In the genomic region with DNA sequence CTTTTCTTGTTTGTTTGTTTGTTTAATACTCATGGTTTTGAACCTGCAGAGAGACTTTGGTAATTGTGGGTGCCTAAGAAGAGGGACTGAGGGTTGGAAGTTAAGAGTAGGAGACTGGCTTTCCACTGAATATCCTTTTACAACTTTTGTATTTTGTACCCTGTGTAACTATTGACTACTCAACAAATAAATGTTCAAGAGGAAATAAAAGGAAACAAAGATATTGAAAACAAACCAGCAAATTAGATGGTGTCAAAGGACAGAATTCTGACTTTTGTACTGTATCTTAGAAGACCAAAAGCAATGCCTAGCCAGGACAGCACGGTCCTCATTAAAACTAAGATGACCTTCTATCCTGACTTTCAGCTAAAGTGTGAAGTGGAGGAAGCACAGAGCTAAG, we compare ENCODE assay signal across 21 cellular contexts.
"Had no signal": no experiment of that assay in that cellular context is flagged by ENCODE, and none has a peak within 500 bp of the region (broad histone marks: within the 10 kb centered on the region; RNA-seq: fewer than 3 reads in every experiment).

No MANE protein-coding gene starts in this region.

- ATAC-seq: esophagus mucosa; gastroesophageal sphincter; left lobe of liver; lower lobe of right lung; natural killer cell treated with Interleukin-12 subunit alpha and Interleukin-12 subunit beta and Interleukin-15 and Interleukin-18, amount 100 ng/mL, for 72 hours; right cardiac atrium had no signal

- H3K4me1 ChIP-seq: gastroesophageal sphincter, lower lobe of right lung, upper lobe of left lung, uterus had no signal

- DNase-seq: dorsolateral prefrontal cortex; effector CD8-positive, alpha-beta T cell; glutamatergic neuron; lower lobe of right lung; nucleus accumbens; ovary; right cardiac atrium; stimulated activated CD4-positive, alpha-beta T cell treated with anti-CD3 and anti-CD28 coated beads, Interleukin-2, amount 100 ng/mL, for 48 hours; stimulated activated naive CD4-positive, alpha-beta T cell treated with Interleukin-2 at 50 U/mL for 16 hours; upper lobe of left lung; uterus had no signal

- H3K27me3 ChIP-seq: dorsolateral prefrontal cortex, gastroesophageal sphincter, neural progenitor cell, ovary, upper lobe of left lung, uterus had no signal

- H3K9me3 ChIP-seq: gastroesophageal sphincter, lower lobe of right lung, ovary, upper lobe of left lung, uterus had no signal

- H3K9me3 Mint-ChIP-seq: natural killer cell treated with Interleukin-12 subunit alpha and Interleukin-12 subunit beta and Interleukin-15 and Interleukin-18, amount 100 ng/mL, for 72 hours had no signal

- H3K36me3 ChIP-seq: gastroesophageal sphincter, lower lobe of right lung, neural progenitor cell, ovary, upper lobe of left lung, uterus had no signal

- H2AFZ ChIP-seq: neural progenitor cell had no signal

- H3K4me3 Mint-ChIP-seq: memory B cell; mesothelial cell of epicardium; natural killer cell treated with Interleukin-12 subunit alpha and Interleukin-12 subunit beta and Interleukin-15 and Interleukin-18, amount 100 ng/mL, for 72 hours; neural progenitor cell had no signal

- H3K4me3 ChIP-seq: coronary artery, dorsolateral prefrontal cortex, gastroesophageal sphincter, lower lobe of right lung, neural progenitor cell, ovary, smooth muscle cell, upper lobe of left lung, uterus had no signal

- H3K27ac ChIP-seq: coronary artery, gastroesophageal sphincter, lower lobe of right lung, neural progenitor cell, ovary, upper lobe of left lung, uterus had no signal

- H3K27ac Mint-ChIP-seq: memory B cell; mesothelial cell of epicardium; natural killer cell treated with Interleukin-12 subunit alpha and Interleukin-12 subunit beta and Interleukin-15 and Interleukin-18, amount 100 ng/mL, for 72 hours; neural progenitor cell; progenitor cell of endocrine pancreas had no signal

- H3K9ac ChIP-seq: neural progenitor cell had no signal

- H3K36me3 Mint-ChIP-seq: mesothelial cell of epicardium; natural killer cell treated with Interleukin-12 subunit alpha and Interleukin-12 subunit beta and Interleukin-15 and Interleukin-18, amount 100 ng/mL, for 72 hours; neural progenitor cell had no signal

- H3K4me2 ChIP-seq: neural progenitor cell, smooth muscle cell had no signal
